8 cellular contexts compared by ENCODE assay signal in the genomic region with DNA sequence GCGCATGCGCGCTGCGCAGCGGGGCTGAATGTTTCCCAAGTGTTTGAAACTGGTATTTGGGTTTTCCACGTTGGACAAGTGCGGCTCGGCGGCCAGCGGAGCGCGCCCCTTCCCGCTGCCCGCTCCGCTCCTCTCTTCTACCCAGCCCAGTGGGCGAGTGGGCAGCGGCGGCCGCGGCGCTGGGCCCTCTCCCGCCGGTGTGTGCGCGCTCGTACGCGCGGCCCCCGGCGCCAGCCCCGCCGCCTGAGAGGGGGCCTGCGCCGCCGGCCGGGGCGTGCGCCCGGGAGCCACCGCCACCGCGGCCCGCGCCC. TPM values are rescaled to one million over a fixed set of nuclear protein-coding genes. Genes with fewer than 3 reads are reported as not detected.
DNase-seq lines count a peak whose midpoint lies in the region; ATAC-seq and TF ChIP-seq lines count a peak whose summit lies in the region.

A gene with protein sequence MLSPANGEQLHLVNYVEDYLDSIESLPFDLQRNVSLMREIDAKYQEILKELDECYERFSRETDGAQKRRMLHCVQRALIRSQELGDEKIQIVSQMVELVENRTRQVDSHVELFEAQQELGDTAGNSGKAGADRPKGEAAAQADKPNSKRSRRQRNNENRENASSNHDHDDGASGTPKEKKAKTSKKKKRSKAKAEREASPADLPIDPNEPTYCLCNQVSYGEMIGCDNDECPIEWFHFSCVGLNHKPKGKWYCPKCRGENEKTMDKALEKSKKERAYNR (plus strand): TSS at position 59 of the 311 bp plus-strand sequence. CDS start 450 bp downstream, outside the sequence.

- TF ChIP-seq CTCF in GM06990 (IDR thresholded peaks at IDR 0.05; ENCODE audit: insufficient read depth, low read length, poor library complexity, severe bottlenecking) = no peak
- TF ChIP-seq CTCF in fibroblast of lung (conservative IDR thresholded peaks at IDR 0.05 in 1 of 2, IDR thresholded peaks at IDR 0.05 in 1 of 2; ENCODE audit: low read depth in 1 of 2, low read length in 2 of 2) = no peak
- no peak for TF ChIP-seq CTCF in prostate gland (IDR thresholded peaks at IDR 0.05)

- H3K4me3 ChIP-seq in GM06990 (replicated peaks; ENCODE audit: low read depth, low read length) = peak within 1 kb of the TSS; percentile 96
- H3K4me3 ChIP-seq in fibroblast of lung (replicated peaks in 1 of 4; ENCODE audit: control extremely low read depth in 1 of 4, insufficient read depth in 1 of 4, low read depth in 3 of 4, low read length in 4 of 4) = peak within 1 kb of the TSS; percentile 88 to 96 (median 91)
- peak within 1 kb of the TSS; percentile 87 to 88 for H3K4me3 ChIP-seq in prostate gland

- no peaks in the 10 kb centered on the region for H4K20me1 ChIP-seq in fibroblast of lung (ENCODE audit: control insufficient read depth, extremely low read depth, insufficient read depth, low read length)

- TF ChIP-seq POLR2A in prostate gland (IDR thresholded peaks at IDR 0.05) (peak; percentile 54), erythroblast (IDR thresholded peaks at IDR 0.05; ENCODE audit: low read length) (no peak)

- H3K9me3 ChIP-seq in fibroblast of lung (ENCODE audit: control insufficient read depth, insufficient read depth, low read depth, low read length) = no peaks in the 10 kb centered on the region
- H3K9me3 ChIP-seq in prostate gland = no peaks in the 10 kb centered on the region

- H3K4me1 ChIP-seq in fibroblast of lung (ENCODE audit: control insufficient read depth, extremely low read depth, insufficient read depth, low read length) = peaks cover 3% of the 10 kb centered on the region
- peaks cover 5% of the 10 kb centered on the region for H3K4me1 ChIP-seq in prostate gland (replicated peaks)

- H3K9ac ChIP-seq in fibroblast of lung (ENCODE audit: insufficient read depth, low read length) = peak within 1 kb of the TSS; percentile 100

- DNase-seq in GM06990 (ENCODE audit: extremely low read depth, insufficient read length) = no peak
- no peak for DNase-seq in RPMI7951 (ENCODE audit: low read depth)
- DNase-seq in fibroblast of lung (ENCODE audit: low read depth in 2 of 2) = no peak
- no peak for DNase-seq in prostate gland (ENCODE audit: low spot score)
- DNase-seq in erythroblast (lab: John Stamatoyannopoulos, UW) = no peak
- DNase-seq in NCI-H524 treated with DMSO at 0.1 percent for 48 hours (lab: John Stamatoyannopoulos, UW) = no peak
- DNase-seq in anterior cingulate cortex (lab: John Stamatoyannopoulos, UW) = no peak

- intact Hi-C loops in prostate gland (cut with DNase I) = loop anchor here (5.0 to 10.0 kb wide), 2 partner anchors 69 to 96 kb away; a partner anchor contains a TSS

- WGBS in prostate gland = no CpG with 5 or more reads among the region's 45 CpGs

- H2AFZ ChIP-seq in fibroblast of lung (ENCODE audit: low read length) = peak within 1 kb of the TSS; percentile 71

- no peaks in the 10 kb centered on the region for H3K27me3 ChIP-seq in GM06990 (replicated peaks; ENCODE audit: control insufficient read depth, insufficient read depth, low read length)
- no peaks in the 10 kb centered on the region for H3K27me3 ChIP-seq in fibroblast of lung (ENCODE audit: control insufficient read depth, insufficient read depth, low read length)
- no peaks in the 10 kb centered on the region for H3K27me3 ChIP-seq in prostate gland (replicated peaks; ENCODE audit: insufficient read depth)

- H3K4me2 ChIP-seq in fibroblast of lung (ENCODE audit: extremely low read depth, insufficient read depth, low read length) = peak within 1 kb of the TSS; percentile 99

- H3K27ac ChIP-seq in fibroblast of lung (ENCODE audit: insufficient read depth, low read length) = peak within 1 kb of the TSS; percentile 100
- peak within 1 kb of the TSS; percentile 100 for H3K27ac ChIP-seq in prostate gland

- H3K36me3 ChIP-seq in GM06990 (ENCODE audit: control insufficient read depth, insufficient read depth, low read length) (no peaks in the 10 kb centered on the region), fibroblast of lung (ENCODE audit: control insufficient read depth, insufficient read depth, low read length) (no peaks in the 10 kb centered on the region), prostate gland (no peaks in the 10 kb centered on the region)

- H3K79me2 ChIP-seq in fibroblast of lung (ENCODE audit: control insufficient read depth, insufficient read depth, low read length) = peaks cover 35% of the 10 kb centered on the region

- ATAC-seq in GM21737 (IDR thresholded peaks at IDR 0.05; ENCODE audit: unreplicated experiment) = no peak

RNA-seq across cellular contexts. Expression of the gene that starts here (rescaled TPM):
- 11.8 and 12.1 TPM in 2 replicates for total RNA-seq in RPMI7951 (2014; rRNA removed; shearing (Covaris generic))
- total RNA-seq in fibroblast of lung (13.0 and 13.9 TPM in 2 replicates), prostate gland (10 to 100 TPM; 19.1 to 38.3 TPM)
- 7.8 and 7.9 TPM in 2 replicates for polyA plus RNA-seq in fibroblast of lung
- 8.6 and 9.1 TPM in 2 replicates for polyA plus RNA-seq in fibroblast of lung (2012)
- polyA minus RNA-seq in fibroblast of lung (ENCODE audit: low replicate concordance) = 1.9 and 7.5 TPM in 2 replicates
